ENCODE assay signal across 1 cellular context in the genomic region with DNA sequence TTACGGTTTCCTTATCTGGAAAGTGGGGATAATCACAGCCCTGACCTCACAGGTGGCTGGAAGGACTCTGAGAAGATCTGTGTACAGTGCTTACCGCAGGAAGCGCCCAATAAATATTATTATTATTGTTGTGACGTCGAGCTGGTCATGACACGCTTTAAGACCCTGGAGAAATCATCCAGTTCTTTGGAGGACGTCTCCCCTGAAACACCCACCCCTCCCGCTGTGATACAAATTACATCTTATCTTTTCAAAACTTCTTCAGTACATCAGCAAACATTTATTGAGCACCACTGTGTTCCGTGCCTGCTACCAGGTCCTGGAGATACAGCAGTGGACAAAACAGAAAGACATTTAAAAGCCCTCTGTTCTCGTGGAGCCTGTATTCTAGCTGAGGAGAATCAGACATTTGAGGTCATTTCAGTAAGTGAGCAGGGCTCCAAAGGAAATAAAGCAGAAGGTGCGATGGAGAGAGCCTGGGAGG.
TF ChIP-seq lines count a peak whose summit lies in the region.

No MANE protein-coding gene starts in this region.

TF ChIP-seq in endothelial cell of umbilical vein, 7 proteins besides CTCF, POLR2A, EP300 and RAD21 (continued from another document):
- TF ChIP-seq, protein P1, sequence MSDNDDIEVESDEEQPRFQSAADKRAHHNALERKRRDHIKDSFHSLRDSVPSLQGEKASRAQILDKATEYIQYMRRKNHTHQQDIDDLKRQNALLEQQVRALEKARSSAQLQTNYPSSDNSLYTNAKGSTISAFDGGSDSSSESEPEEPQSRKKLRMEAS (IDR thresholded peaks at IDR 0.05; ENCODE audit: insufficient read depth, insufficient read length): no peak
- TF ChIP-seq GATA2 (IDR thresholded peaks at IDR 0.05; ENCODE audit: insufficient read depth, insufficient read length, low read depth, low read length) (no peak), FOS (IDR thresholded peaks at IDR 0.05; ENCODE audit: borderline replicate concordance, insufficient read depth, low read length) (no peak)
